15 cellular contexts compared by ENCODE assay signal in genomic region chr16:81524382-81524781, GRCh38.
DNase-seq lines count a peak whose midpoint lies in the region; ATAC-seq and TF ChIP-seq lines count a peak whose summit lies in the region.
"Had no signal": no experiment of that assay in that cellular context is flagged by ENCODE, and none has a peak within 500 bp of the region (broad histone marks: within the 10 kb centered on the region; RNA-seq: fewer than 3 reads in every experiment).

No MANE protein-coding gene starts in this region.

- H3K4me3 ChIP-seq in aorta (ENCODE audit: low read length in 2 of 2) = no peak overlapping the region
- H3K4me3 ChIP-seq: body of pancreas, sigmoid colon had no signal

- peak; percentile 86 for DNase-seq in activated CD8-positive, alpha-beta memory T cell treated with anti-CD3 and anti-CD28 coated beads, Interleukin-2, amount 10 ng/mL, durations not matched to agents 7 days and 5 days
- DNase-seq in activated CD8-positive, alpha-beta memory T cell treated with anti-CD3 and anti-CD28 coated beads, Interleukin-2, amount 50 U/mL, for 48 hours = no peak
- DNase-seq in activated CD8-positive, alpha-beta memory T cell treated with anti-CD3 and anti-CD28 coated beads, Interleukin-2, amount 50 U/mL, for 24 hours (ENCODE audit: extremely low read depth) = peak; percentile 23
- DNase-seq in foreskin keratinocyte (no peak), SHP77 (lab: John Stamatoyannopoulos, UW) (no peak), aorta (no peak)
- DNase-seq in stimulated activated CD8-positive, alpha-beta memory T cell treated with anti-CD3 and anti-CD28 coated beads, Interleukin-4, amount 100 ng/mL, for 48 hours = peak; percentile 40
- DNase-seq: body of pancreas; DND-41; midbrain; NCI-H446; SHP77 treated with DMSO at 0.1 percent for 48 hours; sigmoid colon; stimulated activated naive B cell treated with anti-CD40 and anti-IgM and Interleukin-4, amounts not matched to agents 10 μg/mL and 1 μg/mL and 100 μg/mL, for 72 hours had no signal

- H3K27me3 ChIP-seq in foreskin keratinocyte = no peaks in the 10 kb centered on the region
- no peaks in the 10 kb centered on the region for H3K27me3 ChIP-seq in aorta (ENCODE audit: control insufficient read depth in 1 of 2, insufficient read depth in 2 of 2, low read length in 1 of 2)
- H3K27me3 ChIP-seq: body of pancreas, sigmoid colon had no signal

- H3K27ac ChIP-seq in foreskin keratinocyte (peak overlapping the region; percentile 100), aorta (ENCODE audit: low read depth in 1 of 2, low read length in 2 of 2) (no peak overlapping the region)
- H3K27ac ChIP-seq: body of pancreas, sigmoid colon had no signal

- no peaks in the 10 kb centered on the region for H3K9me3 ChIP-seq in aorta (ENCODE audit: control insufficient read depth, low read length)
- H3K9me3 ChIP-seq: body of pancreas, sigmoid colon had no signal

- peaks cover 94% of the 10 kb centered on the region for H3K4me1 Mint-ChIP-seq in activated CD8-positive, alpha-beta memory T cell treated with anti-CD3 and anti-CD28 coated beads, Interleukin-2, amount 10 ng/mL, durations not matched to agents 7 days and 5 days

- ATAC-seq in activated CD8-positive, alpha-beta memory T cell treated with anti-CD3 and anti-CD28 coated beads, Interleukin-2, amount 10 ng/mL, durations not matched to agents 7 days and 5 days = peak; percentile 38
- no peak for ATAC-seq in foreskin keratinocyte
- no peak for ATAC-seq in aorta (ENCODE audit: low FRiP score)
- ATAC-seq in GM21529 (IDR thresholded peaks at IDR 0.05; ENCODE audit: unreplicated experiment) = no peak
- ATAC-seq: body of pancreas; stimulated activated naive B cell treated with anti-CD40 and anti-IgM and Interleukin-4, amounts not matched to agents 10 μg/mL and 1 μg/mL and 100 μg/mL, for 72 hours had no signal

- H3K4me3 Mint-ChIP-seq in activated CD8-positive, alpha-beta memory T cell treated with anti-CD3 and anti-CD28 coated beads, Interleukin-2, amount 10 ng/mL, durations not matched to agents 7 days and 5 days = peak overlapping the region; percentile 17
- H3K4me3 Mint-ChIP-seq: stimulated activated naive B cell treated with anti-CD40 and anti-IgM and Interleukin-4, amounts not matched to agents 10 μg/mL and 1 μg/mL and 100 μg/mL, for 72 hours had no signal

- no peaks in the 10 kb centered on the region for H3K27me3 Mint-ChIP-seq in activated CD8-positive, alpha-beta memory T cell treated with anti-CD3 and anti-CD28 coated beads, Interleukin-2, amount 10 ng/mL, durations not matched to agents 7 days and 5 days
- H3K27me3 Mint-ChIP-seq: stimulated activated naive B cell treated with anti-CD40 and anti-IgM and Interleukin-4, amounts not matched to agents 10 μg/mL and 1 μg/mL and 100 μg/mL, for 72 hours had no signal

- peak overlapping the region; percentile 95 for H3K27ac Mint-ChIP-seq in activated CD8-positive, alpha-beta memory T cell treated with anti-CD3 and anti-CD28 coated beads, Interleukin-2, amount 10 ng/mL, durations not matched to agents 7 days and 5 days

- H3K9me3 Mint-ChIP-seq in activated CD8-positive, alpha-beta memory T cell treated with anti-CD3 and anti-CD28 coated beads, Interleukin-2, amount 10 ng/mL, durations not matched to agents 7 days and 5 days (ENCODE audit: low read depth) = no peaks in the 10 kb centered on the region
- H3K9me3 Mint-ChIP-seq: stimulated activated naive B cell treated with anti-CD40 and anti-IgM and Interleukin-4, amounts not matched to agents 10 μg/mL and 1 μg/mL and 100 μg/mL, for 72 hours had no signal

- CTCF ChIA-PET in activated CD8-positive, alpha-beta memory T cell treated with anti-CD3 and anti-CD28 coated beads, Interleukin-2, amount 10 ng/mL, durations not matched to agents 7 days and 5 days (lab: Charles Lee) = interaction anchor here (1.0 to 2.3 kb wide), 8 partner anchors 9 to 92 kb away, joined by 3 to 6 read pairs (median 3); no protein-coding TSS in a partner anchor

- H3K36me3 Mint-ChIP-seq in activated CD8-positive, alpha-beta memory T cell treated with anti-CD3 and anti-CD28 coated beads, Interleukin-2, amount 10 ng/mL, durations not matched to agents 7 days and 5 days = peaks cover 23% of the 10 kb centered on the region

- H3K4me1 ChIP-seq in foreskin keratinocyte (peaks cover 47% of the 10 kb centered on the region), aorta (ENCODE audit: control insufficient read depth in 1 of 2, insufficient read depth in 2 of 2, low read length in 2 of 2) (no peaks in the 10 kb centered on the region)

- TF ChIP-seq CTCF in foreskin keratinocyte (conservative IDR thresholded peaks at IDR 0.05) = no peak

- intact Hi-C loops in aorta (cut with DNase I) = no loop called here

- 96 to 98% methylated on average over 10 of the region's 10 CpGs for WGBS in aorta, 2 donors

- no peaks in the 10 kb centered on the region for H3K36me3 ChIP-seq in aorta (ENCODE audit: control insufficient read depth in 1 of 2, insufficient read depth in 2 of 2, low read length in 1 of 2)
- H3K36me3 ChIP-seq: sigmoid colon had no signal

Comparison
In these comparisons a context has a peak if more than half of its experiments do, and no peak if none do; other contexts are left out.
1. DNase-seq: peak in activated CD8-positive, alpha-beta memory T cell treated with anti-CD3 and anti-CD28 coated beads, Interleukin-2, amount 10 ng/mL, durations not matched to agents 7 days and 5 days (single experiment), activated CD8-positive, alpha-beta memory T cell treated with anti-CD3 and anti-CD28 coated beads, Interleukin-2, amount 50 U/mL, for 24 hours (single experiment) and stimulated activated CD8-positive, alpha-beta memory T cell treated with anti-CD3 and anti-CD28 coated beads, Interleukin-4, amount 100 ng/mL, for 48 hours (single experiment); none in activated CD8-positive, alpha-beta memory T cell treated with anti-CD3 and anti-CD28 coated beads, Interleukin-2, amount 50 U/mL, for 48 hours (single experiment), foreskin keratinocyte (0 of 2), SHP77 (0 of 2) and aorta (0 of 2).